Comparison of ENCODE assay signal across 18 cellular contexts in the genomic region with DNA sequence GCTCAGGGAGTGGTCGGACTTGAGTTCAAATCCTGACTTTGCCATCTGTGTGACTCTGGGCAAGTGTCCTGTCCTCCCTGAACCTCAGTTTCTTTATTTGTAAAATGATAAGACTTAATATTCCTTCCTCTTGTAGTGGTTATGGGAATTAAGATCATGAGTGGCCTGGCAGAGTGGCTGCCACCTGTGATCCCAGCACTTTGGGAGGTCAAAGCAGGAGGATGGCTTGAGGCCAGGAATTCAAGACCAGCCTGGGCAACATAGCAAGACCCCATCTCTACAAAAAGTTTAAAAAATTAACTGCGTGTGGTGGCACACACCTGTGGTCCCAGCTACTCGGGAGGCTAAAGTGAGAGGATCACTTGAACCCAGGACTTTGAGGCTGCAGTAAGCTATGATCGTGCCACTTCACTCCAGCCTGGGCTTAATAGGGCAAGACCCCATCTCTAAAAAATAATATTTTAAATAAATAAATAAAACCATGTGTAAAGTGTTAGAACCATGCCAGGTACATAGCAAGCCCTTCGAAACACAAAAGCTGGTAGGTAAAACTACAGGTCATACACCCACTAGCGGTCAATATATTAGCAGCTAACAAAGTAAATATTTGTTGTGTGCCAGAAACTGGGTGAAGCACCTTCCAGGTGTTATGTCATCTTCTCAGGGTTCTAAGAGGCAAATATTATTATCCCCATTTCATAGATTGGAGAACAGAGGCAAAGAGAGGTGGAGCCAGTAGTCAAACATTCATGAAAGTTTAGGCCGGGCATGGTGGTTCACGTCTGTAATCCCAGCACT. TPM values are rescaled to one million over a fixed set of nuclear protein-coding genes. Genes with fewer than 3 reads are reported as not detected.
DNase-seq lines count a peak whose midpoint lies in the region; ATAC-seq and TF ChIP-seq lines count a peak whose summit lies in the region.
"Had no signal": no experiment of that assay in that cellular context is flagged by ENCODE, and none has a peak within 500 bp of the region (broad histone marks: within the 10 kb centered on the region; RNA-seq: fewer than 3 reads in every experiment).

No MANE protein-coding gene starts in this region.

- no peaks in the 10 kb centered on the region for H3K4me1 ChIP-seq in right lobe of liver

- no peak for TF ChIP-seq POLR2A in right lobe of liver (IDR thresholded peaks at IDR 0.05)

- 58% methylated on average over 4 of the region's 8 CpGs for WGBS in right lobe of liver (ENCODE audit: insufficient coverage, low coverage, low lambda C conversion rate, missing lambda C conversion rate)

- peaks cover 0 to 6% of the 10 kb centered on the region in 2 donors for H3K27me3 Mint-ChIP-seq in natural killer cell treated with Interleukin-12 subunit alpha and Interleukin-12 subunit beta and Interleukin-15 and Interleukin-18, amount 100 ng/mL, for 72 hours
- peaks cover 3 to 18% of the 10 kb centered on the region in 2 donors for H3K27me3 Mint-ChIP-seq in natural killer cell (ENCODE audit: low read depth in 2 of 2)
- H3K27me3 Mint-ChIP-seq in WTC11 (ENCODE audit: low read depth), result no peaks in the 10 kb centered on the region
- H3K27me3 Mint-ChIP-seq: CD4-positive, CD25-positive, alpha-beta regulatory T cell; IgD-negative memory B cell had no signal

- no peaks in the 10 kb centered on the region for H3K36me3 ChIP-seq in right lobe of liver
- H3K36me3 ChIP-seq: BLaER1 treated with 17β-estradiol and CSF1 and Interleukin-3, amounts not matched to agents 10 nM and 100 nM; HAP-1 had no signal

- POLR2A ChIA-PET in WTC11 (lab: Charles Lee), result no interaction called here

- intact Hi-C loops in natural killer cell (cut with micrococcal nuclease), result no loop called here
- intact Hi-C loops in right lobe of liver (cut with DNase I), result no loop called here

- H3K27ac ChIP-seq in right lobe of liver, result no peak overlapping the region
- H3K27ac ChIP-seq: 22Rv1, KMS-11 had no signal

- H3K9me3 ChIP-seq in right lobe of liver, result no peaks in the 10 kb centered on the region
- H3K9me3 ChIP-seq: BLaER1 treated with 17β-estradiol and CSF1 and Interleukin-3, amounts not matched to agents 10 nM and 100 nM; HAP-1 had no signal

- peak; percentile 28 for DNase-seq in natural killer cell treated with Interleukin-12 subunit alpha and Interleukin-12 subunit beta and Interleukin-15 and Interleukin-18, amount 100 ng/mL, for 72 hours (ENCODE audit: low spot score)
- DNase-seq in natural killer cell (no peak), WTC11 (ENCODE audit: low spot score) (no peak), right lobe of liver (no peak)
- DNase-seq: AML-193; CD4-positive, CD25-positive, alpha-beta regulatory T cell; DMS53; GF-D8 had no signal

- ATAC-seq in natural killer cell treated with Interleukin-12 subunit alpha and Interleukin-12 subunit beta and Interleukin-15 and Interleukin-18, amount 100 ng/mL, for 72 hours, result no peak
- ATAC-seq in natural killer cell (no peak), WTC11 (no peak), right lobe of liver (peak in 3 of 4 donors; percentile 32 to 53 (median 44)), GM21786 (IDR thresholded peaks at IDR 0.05; ENCODE audit: unreplicated experiment) (no peak), GM19023 (IDR thresholded peaks at IDR 0.05; ENCODE audit: unreplicated experiment) (no peak), HG02973 (IDR thresholded peaks at IDR 0.05; ENCODE audit: unreplicated experiment) (no peak), GM18502 (IDR thresholded peaks at IDR 0.05; ENCODE audit: poor library complexity, unreplicated experiment) (no peak)

- no peaks in the 10 kb centered on the region for H3K36me3 Mint-ChIP-seq in natural killer cell treated with Interleukin-12 subunit alpha and Interleukin-12 subunit beta and Interleukin-15 and Interleukin-18, amount 100 ng/mL, for 72 hours
- H3K36me3 Mint-ChIP-seq in natural killer cell, result no peaks in the 10 kb centered on the region
- no peaks in the 10 kb centered on the region for H3K36me3 Mint-ChIP-seq in WTC11
- H3K36me3 Mint-ChIP-seq: CD4-positive, CD25-positive, alpha-beta regulatory T cell had no signal

- H3K4me1 Mint-ChIP-seq in natural killer cell treated with Interleukin-12 subunit alpha and Interleukin-12 subunit beta and Interleukin-15 and Interleukin-18, amount 100 ng/mL, for 72 hours (ENCODE audit: low read depth in 2 of 2), result peaks cover 17 to 25% of the 10 kb centered on the region in 2 donors
- H3K4me1 Mint-ChIP-seq in natural killer cell (no peaks in the 10 kb centered on the region), WTC11 (peaks cover 54% of the 10 kb centered on the region)

- no peaks in the 10 kb centered on the region for H3K27me3 ChIP-seq in right lobe of liver
- H3K27me3 ChIP-seq: BLaER1 treated with 17β-estradiol and CSF1 and Interleukin-3, amounts not matched to agents 10 nM and 100 nM had no signal

- CTCF ChIA-PET in WTC11 (lab: Charles Lee), result no interaction called here

- TF ChIP-seq CTCF in natural killer cell (IDR thresholded peaks at IDR 0.05), result no peak
- no peak for TF ChIP-seq CTCF in WTC11 (IDR thresholded peaks at IDR 0.05)
- peak in 2 of 4 donors; percentile 26 to 31 for TF ChIP-seq CTCF in right lobe of liver (IDR thresholded peaks at IDR 0.05)

- H3K27ac Mint-ChIP-seq in natural killer cell treated with Interleukin-12 subunit alpha and Interleukin-12 subunit beta and Interleukin-15 and Interleukin-18, amount 100 ng/mL, for 72 hours, result no peak overlapping the region
- H3K27ac Mint-ChIP-seq in natural killer cell, result no peak overlapping the region
- H3K27ac Mint-ChIP-seq in WTC11, result no peak overlapping the region
- H3K27ac Mint-ChIP-seq: IgD-negative memory B cell had no signal

- no peak overlapping the region for H3K4me3 Mint-ChIP-seq in natural killer cell treated with Interleukin-12 subunit alpha and Interleukin-12 subunit beta and Interleukin-15 and Interleukin-18, amount 100 ng/mL, for 72 hours
- H3K4me3 Mint-ChIP-seq in natural killer cell, result no peak overlapping the region
- H3K4me3 Mint-ChIP-seq in WTC11, result no peak overlapping the region
- H3K4me3 Mint-ChIP-seq: CD4-positive, CD25-positive, alpha-beta regulatory T cell; IgD-negative memory B cell had no signal

- H3K9me3 Mint-ChIP-seq in natural killer cell treated with Interleukin-12 subunit alpha and Interleukin-12 subunit beta and Interleukin-15 and Interleukin-18, amount 100 ng/mL, for 72 hours, result peaks cover 3% of the 10 kb centered on the region
- H3K9me3 Mint-ChIP-seq in natural killer cell, result no peaks in the 10 kb centered on the region
- no peaks in the 10 kb centered on the region for H3K9me3 Mint-ChIP-seq in WTC11

- no peak overlapping the region for H3K4me3 ChIP-seq in right lobe of liver
- H3K4me3 ChIP-seq: BLaER1 treated with 17β-estradiol and CSF1 and Interleukin-3, amounts not matched to agents 10 nM and 100 nM; HAP-1 had no signal

TF ChIP-seq in WTC11, 78 proteins besides CTCF, POLR2A, EP300 and RAD21:
- no peak for TF ChIP-seq NFYB (CRISPR knock-in tag; conservative IDR thresholded peaks at IDR 0.05; ENCODE audit: low read depth)
- peak; percentile 72; the same call in 1 of the 2 replicates for TF ChIP-seq ZNF121 (CRISPR knock-in tag; IDR thresholded peaks at IDR 0.05)

RNA-seq across cellular contexts. Expression of gene MAP1LC3B2, which starts 17.4 kb away (rescaled TPM):
- total RNA-seq in natural killer cell treated with Interleukin-12 subunit alpha and Interleukin-12 subunit beta and Interleukin-15 and Interleukin-18, amount 100 ng/mL, for 72 hours, result 1 to 10 TPM; 1.2 to 2.8 TPM
- total RNA-seq in natural killer cell, result 1 to 10 TPM; 1.5 to 3.7 (median 3.3) TPM
- total RNA-seq in WTC11 (2021), result 2.2 to 3.0 TPM (median 2.5 TPM) in 3 replicates
- total RNA-seq in right lobe of liver, result 1 to 10 TPM in 1 of 6 experiments, under 1 TPM in 2, not detected in 3; 0.59 to 1.0 (median 0.70) TPM
- total RNA-seq: HT-29 had no signal

Comparison
In these comparisons a context has a peak if more than half of its experiments do, and no peak if none do; other contexts are left out.
1. ATAC-seq: peak in right lobe of liver (3 of 4); none in natural killer cell treated with Interleukin-12 subunit alpha and Interleukin-12 subunit beta and Interleukin-15 and Interleukin-18, amount 100 ng/mL, for 72 hours (0 of 2), natural killer cell (0 of 3), WTC11 (single experiment), GM21786 (single experiment), GM19023 (single experiment), HG02973 (single experiment) and GM18502 (single experiment).